In the genomic region with DNA sequence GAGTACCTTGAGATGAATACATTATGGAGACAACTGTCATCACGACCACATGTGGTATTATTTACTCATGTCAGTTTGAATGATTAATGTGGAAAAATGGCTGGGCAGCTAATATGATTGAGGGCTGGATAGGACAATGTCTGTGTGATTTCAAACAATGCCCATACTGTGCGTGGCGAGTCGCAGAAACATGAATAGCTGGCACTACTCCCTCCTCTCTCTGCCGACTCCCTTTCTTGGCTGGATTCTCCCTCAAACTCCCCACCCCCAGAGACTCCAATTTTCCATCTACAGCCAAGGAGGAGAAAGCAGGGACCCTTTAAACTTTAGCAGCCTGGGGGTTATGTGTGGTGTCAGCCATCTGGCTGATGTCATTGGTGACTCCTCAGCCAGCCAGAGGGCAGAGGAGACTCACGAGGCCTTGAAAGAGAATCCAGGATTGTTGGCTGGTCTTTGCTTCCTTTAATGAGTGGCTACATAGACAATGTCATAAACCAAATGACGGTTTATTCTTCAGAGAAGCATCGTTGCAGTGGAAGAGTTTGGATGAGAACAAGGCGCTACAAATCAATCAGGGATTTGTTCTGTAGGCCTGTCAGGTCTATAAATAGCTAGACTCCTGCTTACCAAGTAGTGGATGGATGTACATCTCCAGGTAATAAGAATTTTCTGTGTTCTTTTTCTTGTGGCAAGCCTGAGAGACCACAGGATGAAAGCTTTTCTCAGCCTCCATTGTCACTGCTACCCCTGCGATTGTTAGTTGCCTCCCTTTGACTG, we compare ENCODE assay signal across 11 cellular contexts.
DNase-seq lines count a peak whose midpoint lies in the region; TF ChIP-seq lines count a peak whose summit lies in the region.
"Had no signal": no experiment of that assay in that cellular context is flagged by ENCODE, and none has a peak within 500 bp of the region (broad histone marks: within the 10 kb centered on the region; RNA-seq: fewer than 3 reads in every experiment).

No MANE protein-coding gene starts in this region.

- peaks cover 2% of the 10 kb centered on the region for H3K27me3 Mint-ChIP-seq in activated T-helper 1 cell treated with anti-CD3 and anti-CD28 coated beads, Interleukin-12 subunit alpha, Interleukin-12 subunit beta, Interleukin-2, Interleukin-4 antibody, amounts not matched to agents 30 ng/mL and 10 ng/mL and 1 ng/mL, durations not matched to agents 14 hours and 24 hours and 36 hours (ENCODE audit: insufficient read depth)
- H3K27me3 Mint-ChIP-seq in glutamatergic neuron (ENCODE audit: unreplicated experiment) = no peaks in the 10 kb centered on the region

- no peak overlapping the region for H2BK5ac ChIP-seq in trophoblast cell (ENCODE audit: low read depth, low read length, poor library complexity)

- H3K4me3 Mint-ChIP-seq in activated T-helper 1 cell treated with anti-CD3 and anti-CD28 coated beads, Interleukin-12 subunit alpha, Interleukin-12 subunit beta, Interleukin-2, Interleukin-4 antibody, amounts not matched to agents 30 ng/mL and 10 ng/mL and 1 ng/mL, durations not matched to agents 14 hours and 24 hours and 36 hours = no peak overlapping the region
- no peak overlapping the region for H3K4me3 Mint-ChIP-seq in glutamatergic neuron (ENCODE audit: unreplicated experiment)

- no peaks in the 10 kb centered on the region for H3K9me3 ChIP-seq in trophoblast cell (ENCODE audit: insufficient read depth, low read depth, low read length)
- no peaks in the 10 kb centered on the region for H3K9me3 ChIP-seq in stomach

- no peak overlapping the region for H4K91ac ChIP-seq in trophoblast cell (ENCODE audit: low read depth, low read length)

- H3K9me3 Mint-ChIP-seq in activated T-helper 1 cell treated with anti-CD3 and anti-CD28 coated beads, Interleukin-12 subunit alpha, Interleukin-12 subunit beta, Interleukin-2, Interleukin-4 antibody, amounts not matched to agents 30 ng/mL and 10 ng/mL and 1 ng/mL, durations not matched to agents 14 hours and 24 hours and 36 hours = no peaks in the 10 kb centered on the region
- H3K9me3 Mint-ChIP-seq in glutamatergic neuron (ENCODE audit: unreplicated experiment) = no peaks in the 10 kb centered on the region
- H3K9me3 Mint-ChIP-seq: effector memory CD8-positive, alpha-beta T cell had no signal

- H3K4me2 ChIP-seq in trophoblast cell (ENCODE audit: low read length) = no peak overlapping the region

- no peak for TF ChIP-seq POLR2A in stomach (IDR thresholded peaks at IDR 0.05)

- no peak overlapping the region for H3K9ac ChIP-seq in trophoblast cell (ENCODE audit: low read length)

- H2AFZ ChIP-seq in trophoblast cell (ENCODE audit: insufficient read depth, low read length, poor library complexity) = no peak overlapping the region

- peaks cover 6% of the 10 kb centered on the region for H3K79me1 ChIP-seq in trophoblast cell (ENCODE audit: low read length)

- no peak overlapping the region for H3K27ac Mint-ChIP-seq in activated T-helper 1 cell treated with anti-CD3 and anti-CD28 coated beads, Interleukin-12 subunit alpha, Interleukin-12 subunit beta, Interleukin-2, Interleukin-4 antibody, amounts not matched to agents 30 ng/mL and 10 ng/mL and 1 ng/mL, durations not matched to agents 14 hours and 24 hours and 36 hours
- H3K27ac Mint-ChIP-seq in glutamatergic neuron (ENCODE audit: unreplicated experiment) = no peak overlapping the region

- H3K18ac ChIP-seq in trophoblast cell (ENCODE audit: low read length) = no peak overlapping the region

- no peak overlapping the region for H3K23ac ChIP-seq in trophoblast cell (ENCODE audit: low read length)

- peaks cover 8% of the 10 kb centered on the region in 2 experiments for H3K4me1 ChIP-seq in trophoblast cell (ENCODE audit: control insufficient read depth in 1 of 2, insufficient read depth in 2 of 2, low read length in 2 of 2)
- H3K4me1 ChIP-seq in stomach = peaks cover 4 to 15% (median 10%) of the 10 kb centered on the region in 4 donors

- no peak for TF ChIP-seq EP300 in stomach (IDR thresholded peaks at IDR 0.05)

- no peak overlapping the region for H3K14ac ChIP-seq in trophoblast cell (ENCODE audit: low read length)

- no peaks in the 10 kb centered on the region for H3K27me3 ChIP-seq in trophoblast cell (ENCODE audit: insufficient read depth, low read length)
- no peaks in the 10 kb centered on the region for H3K27me3 ChIP-seq in stomach

- no peak overlapping the region for H4K12ac ChIP-seq in trophoblast cell (ENCODE audit: low read depth, low read length)

- H3K4me3 ChIP-seq in trophoblast cell (ENCODE audit: low read depth, low read length) = no peak overlapping the region
- H3K4me3 ChIP-seq in stomach = no peak overlapping the region

- no peak overlapping the region for H2BK12ac ChIP-seq in trophoblast cell (ENCODE audit: low read length)

- peak overlapping the region; percentile 59 for H2AK5ac ChIP-seq in trophoblast cell (ENCODE audit: low read length)

- H2BK120ac ChIP-seq in trophoblast cell (ENCODE audit: insufficient read depth, low read length, poor library complexity) = no peak overlapping the region

- no peaks in the 10 kb centered on the region for H3K36me3 ChIP-seq in trophoblast cell (ENCODE audit: control insufficient read depth in 1 of 2, insufficient read depth in 2 of 2, low read length in 2 of 2)
- no peaks in the 10 kb centered on the region for H3K36me3 ChIP-seq in stomach

- intact Hi-C loops in activated T-helper 1 cell treated with anti-CD3 and anti-CD28 coated beads, Interleukin-12 subunit alpha, Interleukin-12 subunit beta, Interleukin-2, Interleukin-4 antibody, amounts not matched to agents 30 ng/mL and 10 ng/mL and 1 ng/mL, durations not matched to agents 14 hours and 24 hours and 36 hours (cut with micrococcal nuclease) = no loop called here
- intact Hi-C loops in stomach (cut with DNase I; ENCODE audit: low total_unique reads) = no loop called here

- DNase-seq in EL = peak; percentile 67
- peak; percentile 20 to 34 for DNase-seq in NCI-H526 (lab: John Stamatoyannopoulos, UW)
- no peak for DNase-seq in epithelial cell of prostate (ENCODE audit: low read depth, low spot score)
- no peak for DNase-seq in trophoblast cell
- DNase-seq in activated T-helper 1 cell treated with anti-CD3 and anti-CD28 coated beads, Interleukin-12 subunit alpha, Interleukin-12 subunit beta, Interleukin-2, Interleukin-4 antibody, amounts not matched to agents 30 ng/mL and 10 ng/mL and 1 ng/mL, durations not matched to agents 14 hours and 24 hours and 36 hours (ENCODE audit: low spot score) = no peak
- no peak for DNase-seq in stomach
- no peak for DNase-seq in glutamatergic neuron
- no peak for DNase-seq in NCI-H2171 treated with DMSO at 0.1 percent for 48 hours (lab: John Stamatoyannopoulos, UW)
- DNase-seq: activated naive CD4-positive, alpha-beta T cell treated with anti-CD3 and anti-CD28 coated beads, Interleukin-2, amount 50 U/mL, for 16 hours; DMS 273 treated with DMSO at 0.1 percent for 48 hours; effector memory CD8-positive, alpha-beta T cell had no signal

- no CpG with 5 or more reads among the region's 10 CpGs for WGBS in trophoblast cell (ENCODE audit: extremely low coverage, insufficient coverage, insufficient read length)
- 53 to 74% (median 64%) methylated on average over 10 of the region's 10 CpGs for WGBS in stomach, 5 donors

- TF ChIP-seq CTCF in stomach (IDR thresholded peaks at IDR 0.05) (no peak), glutamatergic neuron (IDR thresholded peaks at IDR 0.05; ENCODE audit: partially characterized antibody, unreplicated experiment) (no peak)

- peak overlapping the region; percentile 80 for H3K27ac ChIP-seq in epithelial cell of prostate
- no peak overlapping the region for H3K27ac ChIP-seq in trophoblast cell (ENCODE audit: low read depth, low read length)
- H3K27ac ChIP-seq in stomach = no peak overlapping the region

- H3K4me1 Mint-ChIP-seq in activated T-helper 1 cell treated with anti-CD3 and anti-CD28 coated beads, Interleukin-12 subunit alpha, Interleukin-12 subunit beta, Interleukin-2, Interleukin-4 antibody, amounts not matched to agents 30 ng/mL and 10 ng/mL and 1 ng/mL, durations not matched to agents 14 hours and 24 hours and 36 hours (ENCODE audit: low read depth) = no peaks in the 10 kb centered on the region
- H3K4me1 Mint-ChIP-seq in glutamatergic neuron (ENCODE audit: low read depth, unreplicated experiment) = no peaks in the 10 kb centered on the region

- H3K4ac ChIP-seq in trophoblast cell (ENCODE audit: low read depth, low read length) = no peak overlapping the region

- H4K8ac ChIP-seq in trophoblast cell (ENCODE audit: low read depth, low read length) = no peak overlapping the region

- H3K36me3 Mint-ChIP-seq in activated T-helper 1 cell treated with anti-CD3 and anti-CD28 coated beads, Interleukin-12 subunit alpha, Interleukin-12 subunit beta, Interleukin-2, Interleukin-4 antibody, amounts not matched to agents 30 ng/mL and 10 ng/mL and 1 ng/mL, durations not matched to agents 14 hours and 24 hours and 36 hours (ENCODE audit: low read depth) = no peaks in the 10 kb centered on the region
- H3K36me3 Mint-ChIP-seq in glutamatergic neuron (ENCODE audit: unreplicated experiment) = no peaks in the 10 kb centered on the region

- H3K79me2 ChIP-seq in trophoblast cell (ENCODE audit: control insufficient read depth, insufficient read depth, low read length, poor library complexity) = no peaks in the 10 kb centered on the region

Comparison
In these comparisons a context has a peak if more than half of its experiments do, and no peak if none do; other contexts are left out.
1. DNase-seq: peak in EL (single experiment) and NCI-H526 (2 of 2); none in epithelial cell of prostate (single experiment), trophoblast cell (0 of 2), activated T-helper 1 cell treated with anti-CD3 and anti-CD28 coated beads, Interleukin-12 subunit alpha, Interleukin-12 subunit beta, Interleukin-2, Interleukin-4 antibody, amounts not matched to agents 30 ng/mL and 10 ng/mL and 1 ng/mL, durations not matched to agents 14 hours and 24 hours and 36 hours (single experiment), stomach (single experiment), glutamatergic neuron (single experiment) and NCI-H2171 treated with DMSO at 0.1 percent for 48 hours (single experiment).